ENCODE assay signal across 9 cellular contexts in genomic region chr6:155341130-155341828, GRCh38. TPM values are rescaled to one million over a fixed set of nuclear protein-coding genes. Genes with fewer than 3 reads are reported as not detected.
DNase-seq lines count a peak whose midpoint lies in the region; ATAC-seq lines count a peak whose summit lies in the region.
"Had no signal": no experiment of that assay in that cellular context is flagged by ENCODE, and none has a peak within 500 bp of the region (broad histone marks: within the 10 kb centered on the region; RNA-seq: fewer than 3 reads in every experiment).

No MANE protein-coding gene starts in this region.

- intact Hi-C loops in CD4-positive, alpha-beta memory T cell (cut with micrococcal nuclease), result no loop called here

- H3K4me1 ChIP-seq in SJCRH30, result no peaks in the 10 kb centered on the region
- no peaks in the 10 kb centered on the region for H3K4me1 ChIP-seq in CD4-positive, alpha-beta memory T cell (ENCODE audit: insufficient read depth, low read length)
- H3K4me1 ChIP-seq: left ventricle myocardium inferior had no signal

- H3K9me3 Mint-ChIP-seq in CD4-positive, alpha-beta memory T cell, result peaks cover 2 to 37% (median 18%) of the 10 kb centered on the region in 8 donors

- H3K4me3 ChIP-seq in SJCRH30, result no peak overlapping the region
- H3K4me3 ChIP-seq in CD4-positive, alpha-beta memory T cell (ENCODE audit: low read length in 2 of 2), result no peak overlapping the region
- H3K4me3 ChIP-seq: left ventricle myocardium inferior had no signal

- ATAC-seq in GM21515 (IDR thresholded peaks at IDR 0.05; ENCODE audit: unreplicated experiment), result peak; percentile 55

- H3K27ac ChIP-seq in epithelial cell of prostate, result no peak overlapping the region
- no peak overlapping the region for H3K27ac ChIP-seq in SJCRH30
- H3K27ac ChIP-seq in CD4-positive, alpha-beta memory T cell (ENCODE audit: low read depth, low read length), result no peak overlapping the region
- H3K27ac ChIP-seq: left ventricle myocardium inferior had no signal

- peaks cover 6 to 16% (median 10%) of the 10 kb centered on the region in 4 donors for H3K4me1 Mint-ChIP-seq in CD4-positive, alpha-beta memory T cell

- no peaks in the 10 kb centered on the region for H3K36me3 ChIP-seq in SJCRH30
- H3K36me3 ChIP-seq in CD4-positive, alpha-beta memory T cell (ENCODE audit: insufficient read depth, low read length), result no peaks in the 10 kb centered on the region
- H3K36me3 ChIP-seq: left ventricle myocardium inferior had no signal

- H3K27ac Mint-ChIP-seq in CD4-positive, alpha-beta memory T cell, result no peak overlapping the region

- CTCF ChIA-PET in CD4-positive, alpha-beta memory T cell (lab: Charles Lee; ENCODE audit: partially characterized antibody), result no interaction called here

- POLR2A ChIA-PET in CD4-positive, alpha-beta memory T cell (lab: Charles Lee; ENCODE audit: partially characterized antibody), result no interaction called here

- DNase-seq in GM03348 (ENCODE audit: low spot score) (peak; percentile 35), HS-5 (ENCODE audit: low read depth) (peak; percentile 31), epithelial cell of prostate (ENCODE audit: low read depth, low spot score) (peak; percentile 22), SJCRH30 (no peak), LoVo (ENCODE audit: low spot score) (no peak), SHP77 (lab: John Stamatoyannopoulos, UW) (no peak)
- DNase-seq in CD4-positive, alpha-beta memory T cell, result no peak
- DNase-seq: left ventricle myocardium inferior had no signal

- H3K27me3 ChIP-seq in SJCRH30, result no peaks in the 10 kb centered on the region
- H3K27me3 ChIP-seq in CD4-positive, alpha-beta memory T cell (ENCODE audit: insufficient read depth, low read length), result no peaks in the 10 kb centered on the region

- H3K4me3 Mint-ChIP-seq in CD4-positive, alpha-beta memory T cell, result no peak overlapping the region

- H3K36me3 Mint-ChIP-seq in CD4-positive, alpha-beta memory T cell, result peaks cover 4 to 8% of the 10 kb centered on the region in 2 donors

- H3K27me3 Mint-ChIP-seq in CD4-positive, alpha-beta memory T cell, result peaks cover 0 to 4% of the 10 kb centered on the region in 2 donors

- no peaks in the 10 kb centered on the region for H3K9me3 ChIP-seq in SJCRH30 (replicated peaks)
- H3K9me3 ChIP-seq in CD4-positive, alpha-beta memory T cell (ENCODE audit: control insufficient read depth in 1 of 2, low read length in 2 of 2), result peaks cover 0 to 7% of the 10 kb centered on the region in 2 donors

RNA-seq across cellular contexts. Expression of gene TFB1M, which starts 27.0 kb away (rescaled TPM):
- total RNA-seq in SJCRH30 (2014; rRNA removed; shearing (Covaris generic)), result 9.2 and 13.1 TPM in 2 replicates
- total RNA-seq in CD4-positive, alpha-beta memory T cell, result 10 to 100 TPM; 36.6 to 45.7 TPM
- 10 to 100 TPM; 12.6 to 21.6 TPM for polyA plus RNA-seq in CD4-positive, alpha-beta memory T cell

Comparison
In these comparisons a context has a peak if more than half of its experiments do, and no peak if none do; other contexts are left out.
1. DNase-seq: peak in GM03348 (single experiment), HS-5 (single experiment) and epithelial cell of prostate (single experiment); none in SJCRH30 (0 of 2), LoVo (single experiment), SHP77 (0 of 2) and CD4-positive, alpha-beta memory T cell (0 of 5).